In genomic region chr4:165375465-165375864, GRCh38 we compare ENCODE assay signal across 1 cellular context.
TF ChIP-seq lines count a peak whose summit lies in the region.

No MANE protein-coding gene starts in this region.

TF ChIP-seq in GM23338, 12 proteins besides CTCF, POLR2A, EP300 and RAD21 (continued from another document):
- TF ChIP-seq STAT1 (IDR thresholded peaks at IDR 0.05; ENCODE audit: unreplicated experiment): no peak
- no peak for TF ChIP-seq EZH2 (IDR thresholded peaks at IDR 0.05; ENCODE audit: low read depth, unreplicated experiment)
- no peak for TF ChIP-seq CREB1 (CRISPR knock-in tag; IDR thresholded peaks at IDR 0.05; ENCODE audit: low read depth)
- no peak for TF ChIP-seq ZNF462 (CRISPR knock-in tag; IDR thresholded peaks at IDR 0.05)
- no peak for TF ChIP-seq NANOG (IDR thresholded peaks at IDR 0.05; ENCODE audit: borderline replicate concordance)
- no peak for TF ChIP-seq EZH2phosphoT487 (IDR thresholded peaks at IDR 0.05; ENCODE audit: unreplicated experiment)
- TF ChIP-seq ZNF331 (CRISPR knock-in tag; IDR thresholded peaks at IDR 0.05; ENCODE audit: low read depth): no peak
